Comparison of ENCODE assay signal across 22 cellular contexts in the genomic region with DNA sequence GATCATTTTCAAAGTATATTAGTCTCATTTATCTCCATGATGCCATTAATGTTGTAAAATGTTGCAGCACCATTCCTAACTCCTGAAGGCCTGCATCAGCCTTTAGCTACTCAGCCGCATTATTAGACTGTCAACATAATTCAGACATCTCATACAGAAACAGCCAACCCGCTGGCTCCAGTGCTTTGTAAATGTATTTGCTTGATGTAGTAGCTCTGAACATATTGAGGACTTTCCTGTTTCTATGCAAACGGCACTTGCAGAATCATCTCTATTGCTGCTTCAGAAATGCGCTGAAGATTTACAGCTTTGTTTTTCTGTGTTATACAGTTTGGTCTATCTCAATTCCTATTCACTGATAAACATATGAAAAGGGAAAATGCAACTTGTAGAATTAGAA.
"Had no signal": no experiment of that assay in that cellular context is flagged by ENCODE, and none has a peak within 500 bp of the region (broad histone marks: within the 10 kb centered on the region; RNA-seq: fewer than 3 reads in every experiment).

No MANE protein-coding gene starts in this region.

- H3K27ac ChIP-seq: breast epithelium, colonic mucosa, dorsolateral prefrontal cortex, esophagus muscularis mucosa, sigmoid colon, stomach, suprapubic skin, tibial nerve had no signal

- H3K9me3 ChIP-seq: breast epithelium, colonic mucosa, esophagus muscularis mucosa, sigmoid colon, stomach, suprapubic skin, tibial nerve had no signal

- ATAC-seq: activated T-helper 17 cell treated with anti-CD3 and anti-CD28 coated beads, Interleukin-2, amount 50 U/mL, for 72 hours; effector memory CD8-positive, alpha-beta T cell; left ventricle myocardium superior; naive thymus-derived CD8-positive, alpha-beta T cell; stimulated activated memory B cell treated with anti-CD40 and anti-IgM and Interleukin-4, amounts not matched to agents 10 μg/mL and 1 μg/mL and 100 μg/mL, for 72 hours had no signal

- H3K4me3 ChIP-seq: breast epithelium, colonic mucosa, dorsolateral prefrontal cortex, esophagus muscularis mucosa, sigmoid colon, smooth muscle cell, stomach, suprapubic skin, tibial nerve had no signal

- H3K4me2 ChIP-seq: smooth muscle cell had no signal

- H3K4me1 ChIP-seq: breast epithelium, colonic mucosa, esophagus muscularis mucosa, sigmoid colon, stomach, suprapubic skin, tibial nerve had no signal

- DNase-seq: activated CD4-positive, alpha-beta T cell treated with anti-CD3 and anti-CD28 coated beads for 1 hour; activated CD4-positive, alpha-beta T cell treated with anti-CD3 and anti-CD28 coated beads, Interleukin-2, amount 50 U/mL, for 1 hour; activated naive CD4-positive, alpha-beta T cell; activated T-cell treated with anti-CD3 and anti-CD28 coated beads, Interleukin-2, amount 50 U/mL, for 1 hour; colonic mucosa; dorsolateral prefrontal cortex; effector memory CD8-positive, alpha-beta T cell; hippocampal formation; left ventricle myocardium superior; mammary epithelial cell; naive thymus-derived CD8-positive, alpha-beta T cell; retina; sigmoid colon; stimulated activated CD4-positive, alpha-beta T cell treated with anti-CD3 and anti-CD28 coated beads, Interleukin-15, amount 100 ng/mL, for 24 hours; stomach had no signal

- H3K27me3 ChIP-seq: breast epithelium, colonic mucosa, dorsolateral prefrontal cortex, esophagus muscularis mucosa, sigmoid colon, stomach, suprapubic skin, tibial nerve had no signal

- H3K36me3 ChIP-seq: breast epithelium, colonic mucosa, esophagus muscularis mucosa, sigmoid colon, stomach, suprapubic skin, tibial nerve had no signal
